Comparison of ENCODE assay signal across 10 cellular contexts in the genomic region with DNA sequence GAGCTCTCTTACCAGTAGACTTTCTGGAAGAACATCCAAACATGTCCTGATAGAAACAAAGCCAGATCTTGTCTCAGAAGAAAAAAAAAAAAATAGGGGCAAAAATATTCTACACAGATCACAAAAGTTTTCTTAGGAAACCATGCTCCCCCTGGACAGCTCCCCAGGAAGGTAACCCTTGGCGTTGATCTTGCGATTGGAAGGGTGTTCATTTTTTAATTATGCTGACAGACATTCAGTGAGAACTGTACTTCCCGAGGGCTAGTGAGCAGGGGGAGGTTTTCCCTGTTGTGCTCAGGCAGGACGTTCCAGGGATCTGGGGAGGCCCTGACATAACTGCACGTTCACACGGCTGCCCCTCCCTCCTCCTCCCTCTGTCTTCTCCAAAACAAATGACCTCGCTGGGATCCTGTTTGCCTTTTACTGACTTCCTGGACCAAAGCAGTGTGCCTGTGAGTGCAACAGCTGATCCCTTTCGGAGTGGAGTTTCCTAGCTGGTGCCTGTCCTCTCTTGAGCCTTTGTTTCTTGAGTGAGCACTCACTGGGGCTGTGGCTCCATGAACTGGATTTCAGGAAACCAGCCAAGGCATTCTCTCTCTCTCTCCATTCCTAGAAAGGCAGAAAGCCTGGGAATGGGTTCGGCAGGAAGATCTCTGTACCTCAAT. TPM values are rescaled to one million over a fixed set of nuclear protein-coding genes. Genes with fewer than 3 reads are reported as not detected.
A peak's percentile ranks its signal among the peaks of the same experiment; 100 is the strongest.
DNase-seq lines count a peak whose midpoint lies in the region; ATAC-seq, FAIRE-seq and TF ChIP-seq lines count a peak whose summit lies in the region.
"Had no signal": no experiment of that assay in that cellular context is flagged by ENCODE, and none has a peak within 500 bp of the region (broad histone marks: within the 10 kb centered on the region; RNA-seq: fewer than 3 reads in every experiment).

No MANE protein-coding gene starts in this region.

- no TSS peak for BruUV-seq in HepG2 (replicated peaks; lab: Mats Ljungman, UMichigan)

- CTCF ChIA-PET in HEK293 (lab: Yijun Ruan, JAX) (interaction anchor here (0.5 kb wide), 1 partner anchor 14 kb away, joined by 5 read pairs; no protein-coding TSS in a partner anchor), HepG2 (lab: Yijun Ruan, JAX; ENCODE audit: low intra/inter-chr PET ratio, low total read pairs) (no interaction called here)

- no peak overlapping the region for H3K9ac ChIP-seq in HepG2 (ENCODE audit: insufficient read depth, low read depth, low read length)

- H3K4me1 ChIP-seq in HEK293 (ENCODE audit: control insufficient read depth, insufficient read depth, low read length) (no peaks in the 10 kb centered on the region), HepG2 (ENCODE audit: insufficient read depth, low read length) (peaks cover 24% of the 10 kb centered on the region), sigmoid colon (peaks cover 0 to 17% (median 11%) of the 10 kb centered on the region in 4 donors)

- H3K79me2 ChIP-seq in HepG2 (ENCODE audit: insufficient read depth, low read length): no peaks in the 10 kb centered on the region

- H3K9me3 ChIP-seq in HEK293 (ENCODE audit: control insufficient read depth, insufficient read depth, low read depth, low read length) (no peaks in the 10 kb centered on the region), HepG2 (ENCODE audit: low read length) (no peaks in the 10 kb centered on the region), sigmoid colon (no peaks in the 10 kb centered on the region)

- no peak for TF ChIP-seq POLR2A in HepG2 (IDR thresholded peaks at IDR 0.05; ENCODE audit: insufficient read depth in 1 of 2, low read depth in 2 of 2, low read length in 2 of 2)
- TF ChIP-seq POLR2A in sigmoid colon (IDR thresholded peaks at IDR 0.05): no peak

- peak; percentile 87 for ATAC-seq in HepG2
- no peak for ATAC-seq in HG02870 (IDR thresholded peaks at IDR 0.05; ENCODE audit: unreplicated experiment)

- no peak overlapping the region for H3K4me3 ChIP-seq in HEK293 (ENCODE audit: low read depth, low read length)
- peak overlapping the region in 2 of 3 experiments; percentile 13 to 51; a peak in 1 of 6 replicates for H3K4me3 ChIP-seq in HepG2 (replicated peaks in 1 of 3; ENCODE audit: insufficient read depth in 1 of 3, low read depth in 2 of 3, low read length in 3 of 3)
- peak overlapping the region in 1 of 4 donors; percentile 13 for H3K4me3 ChIP-seq in sigmoid colon

- H3K36me3 ChIP-seq in HEK293 (ENCODE audit: control insufficient read depth in 2 of 2, insufficient read depth in 1 of 2, low read length in 2 of 2): no peaks in the 10 kb centered on the region
- no peaks in the 10 kb centered on the region for H3K36me3 ChIP-seq in HepG2 (replicated peaks in 1 of 2; ENCODE audit: control insufficient read depth in 1 of 2, insufficient read depth in 2 of 2, low read length in 2 of 2)
- no peaks in the 10 kb centered on the region for H3K36me3 ChIP-seq in sigmoid colon

- DNase-seq in dermis blood vessel endothelial cell (peak; percentile 87), HepG2 (ENCODE audit: low spot score) (peak; percentile 45), sigmoid colon (peak; percentile 82), 8988T (no peak), D341Med (ENCODE audit: low spot score) (no peak)
- DNase-seq in stimulated activated CD4-positive, alpha-beta T cell treated with anti-CD3 and anti-CD28 coated beads, Interleukin-2, amount 100 ng/mL, for 48 hours: no peak
- DNase-seq: DMS 273 treated with DMSO at 0.1 percent for 48 hours, dorsolateral prefrontal cortex had no signal

- H3K27me3 ChIP-seq in HepG2 (ENCODE audit: control insufficient read depth in 1 of 2, insufficient read depth in 2 of 2, low read length in 2 of 2) (peaks cover 0 to 9% of the 10 kb centered on the region in 2 experiments; a peak in 3 of 5 replicates), sigmoid colon (no peaks in the 10 kb centered on the region)
- H3K27me3 ChIP-seq: dorsolateral prefrontal cortex had no signal

- POLR2A ChIA-PET in HEK293 (lab: Yijun Ruan, JAX) (interaction anchor here (0.6 kb wide), 1 partner anchor 204 kb away, joined by 3 read pairs; no protein-coding TSS in a partner anchor), HepG2 (lab: Yijun Ruan, JAX) (no interaction called here)

- 0% methylated on average over 7 of the region's 9 CpGs for WGBS in HepG2 (ENCODE audit: low lambda C conversion rate)
- 26 to 51% methylated on average over 9 of the region's 9 CpGs for WGBS in sigmoid colon, 2 donors

- intact Hi-C loops in HepG2 (cut with micrococcal nuclease; ENCODE audit: unreplicated experiment): no loop called here
- intact Hi-C loops in sigmoid colon (cut with DNase I): no loop called here

- peak overlapping the region; percentile 92 for H2AFZ ChIP-seq in HepG2 (ENCODE audit: low read length)

- TF ChIP-seq EP300 in HepG2 (IDR thresholded peaks at IDR 0.05; ENCODE audit: low read depth in 2 of 2, low read length in 2 of 2) (no peak), HepG2 (CRISPR knock-in tag; IDR thresholded peaks at IDR 0.05; ENCODE audit: borderline replicate concordance) (no peak), sigmoid colon (IDR thresholded peaks at IDR 0.05) (no peak)

- peak; percentile 4 for FAIRE-seq in HepG2 (lab: Jason Lieb, UNC)

- in situ Hi-C loops in HepG2 (cut with HindIII; ENCODE audit: extremely low pct_ligation_motif_present, low pct_unique_long_range_greater_than_20kb): loop anchor here (10.0 to 25.0 kb wide), 2 partner anchors 1019 to 1566 kb away; a partner anchor contains a TSS

- no peak for TF ChIP-seq CTCF in HEK293 (tag by site-specific recombination; IDR thresholded peaks at IDR 0.05)
- no peak for TF ChIP-seq CTCF in HepG2 (CRISPR knock-in tag; IDR thresholded peaks at IDR 0.05)
- TF ChIP-seq CTCF in sigmoid colon (IDR thresholded peaks at IDR 0.05): no peak

- H3K4me2 ChIP-seq in HepG2 (ENCODE audit: low read depth, low read length): peak overlapping the region; percentile 73

- TF ChIP-seq RAD21 in HepG2 (CRISPR knock-in tag; IDR thresholded peaks at IDR 0.05): no peak

- H4K20me1 ChIP-seq in HepG2 (ENCODE audit: insufficient read depth, low read length): no peaks in the 10 kb centered on the region

- H3K27ac ChIP-seq in HEK293 (ENCODE audit: extremely low read depth, low read depth, low read length) (no peak overlapping the region), HepG2 (ENCODE audit: extremely low read length, insufficient read depth, low read length) (no peak overlapping the region), sigmoid colon (peak overlapping the region; percentile 32 to 70 (median 47))

TF ChIP-seq in HEK293, 187 proteins besides CTCF, POLR2A, EP300 and RAD21:
- 0 out of 2 replicates have a peak, but pooled peaks have one; percentile 11 for TF ChIP-seq ZNF341 (tag by site-specific recombination; IDR thresholded peaks at IDR 0.05; ENCODE audit: low read depth)
- peak; percentile 50; the same call in 1 of the 2 replicates for TF ChIP-seq ZNF335 (tag by site-specific recombination; conservative IDR thresholded peaks at IDR 0.05)
- no peak for TF ChIP-seq ZNF24 (tag by site-specific recombination; IDR thresholded peaks at IDR 0.05)
- 0 out of 2 replicates have a peak, but pooled peaks have one; percentile 23 for TF ChIP-seq TRIM28 (IDR thresholded peaks at IDR 0.05; ENCODE audit: borderline replicate concordance, low read length)
- no peak for TF ChIP-seq ZNF623 (tag by site-specific recombination; IDR thresholded peaks at IDR 0.05)
- peak; percentile 73 for TF ChIP-seq SCRT2 (tag by site-specific recombination; IDR thresholded peaks at IDR 0.05)

TF ChIP-seq in HepG2, 621 proteins besides CTCF, POLR2A, EP300 and RAD21 (continues in another document):
- peak; percentile 32 for TF ChIP-seq RARA (CRISPR knock-in tag; IDR thresholded peaks at IDR 0.05)
- TF ChIP-seq MAFF (IDR thresholded peaks at IDR 0.05; ENCODE audit: low read depth, low read length): no peak
- TF ChIP-seq SALL1 (CRISPR knock-in tag; IDR thresholded peaks at IDR 0.05): peak; percentile 43; the same call in 1 of the 2 replicates
- TF ChIP-seq, protein P1, sequence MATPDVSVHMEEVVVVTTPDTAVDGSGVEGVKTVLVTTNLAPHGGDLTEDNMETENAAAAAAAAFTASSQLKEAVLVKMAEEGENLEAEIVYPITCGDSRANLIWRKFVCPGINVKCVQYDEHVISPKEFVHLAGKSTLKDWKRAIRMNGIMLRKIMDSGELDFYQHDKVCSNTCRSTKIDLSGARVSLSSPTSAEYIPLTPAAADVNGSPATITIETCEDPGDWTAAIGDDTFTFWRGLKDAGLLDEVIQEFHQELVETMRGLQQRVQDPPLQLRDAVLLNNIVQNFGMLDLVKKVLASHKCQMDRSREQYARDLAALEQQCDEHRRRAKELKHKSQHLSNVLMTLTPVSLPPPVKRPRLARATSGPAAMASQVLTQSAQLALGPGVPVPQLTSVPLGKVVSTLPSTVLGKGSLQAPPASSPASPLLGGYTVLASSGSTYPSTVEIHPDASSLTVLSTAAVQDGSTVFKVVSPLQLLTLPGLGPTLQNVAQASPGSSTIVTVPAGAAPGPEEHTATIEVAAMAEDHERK (CRISPR knock-in tag; IDR thresholded peaks at IDR 0.05; ENCODE audit: low read depth): no peak

RNA-seq across cellular contexts. Expression of a gene that starts 46.7 kb away (rescaled TPM):
- total RNA-seq in dermis blood vessel endothelial cell (311 and 333 TPM in 2 replicates), HepG2 (2016; rRNA removed; fragmentation: Illumina TruSeq; extraction: Trizol) (39.5 and 46.7 TPM in 2 replicates), sigmoid colon (10 to 100 TPM; 43.1 to 67.1 (median 54.0) TPM)
- 2.8 and 3.4 TPM in 2 replicates for total RNA-seq in HepG2 (2016; cell fraction: cytosol; rRNA removed; fragmentation: Illumina TruSeq; extraction: Trizol; ENCODE audit: low read depth)
- total RNA-seq in HepG2 (2016; cell fraction: insoluble cytoplasmic fraction; rRNA removed; fragmentation: Illumina TruSeq; extraction: Trizol): 39.2 and 41.6 TPM in 2 replicates
- 15.5 and 19.6 TPM in 2 replicates for total RNA-seq in HepG2 (2016; cell fraction: membrane; rRNA removed; fragmentation: Illumina TruSeq; extraction: Trizol)
- total RNA-seq in HepG2 (2016; cell fraction: nucleus; rRNA removed; fragmentation: Illumina TruSeq; extraction: Trizol): 34.9 and 35.7 TPM in 2 replicates
- polyA plus RNA-seq in HepG2 (2011; rRNA removed) (24.3 and 30.5 TPM in 2 replicates), sigmoid colon (10 to 100 TPM; 30.0 to 64.3 (median 42.5) TPM)
- 12.3 and 17.5 TPM in 2 replicates for polyA plus RNA-seq in HepG2 (2011; cell fraction: cytosol; rRNA removed)
- polyA plus RNA-seq in HepG2 (2011; cell fraction: nucleus; rRNA removed): 7.7 and 10.1 TPM in 2 replicates
- polyA plus RNA-seq in HepG2 (2012): 46.4 and 60.2 TPM in 2 replicates
- polyA plus RNA-seq in HepG2 (2016; cell fraction: cytosol; fragmentation: Illumina TruSeq; extraction: Trizol; ENCODE audit: low read depth): 4.2 and 4.7 TPM in 2 replicates
- 53.4 and 58.8 TPM in 2 replicates for polyA plus RNA-seq in HepG2 (2016; cell fraction: insoluble cytoplasmic fraction; fragmentation: Illumina TruSeq; extraction: Trizol; ENCODE audit: low read depth)
- 14.5 and 14.9 TPM in 2 replicates for polyA plus RNA-seq in HepG2 (2016; cell fraction: membrane; fragmentation: Illumina TruSeq; extraction: Trizol; ENCODE audit: low read depth)
- polyA plus RNA-seq in HepG2 (2016; cell fraction: nucleus; fragmentation: Illumina TruSeq; extraction: Trizol; ENCODE audit: insufficient read depth, low read depth): 42.7 and 48.0 TPM in 2 replicates
- 0.07 and 12.9 TPM in 2 replicates for polyA minus RNA-seq in HepG2 (2011; rRNA and poly(A)+ RNA removed; ENCODE audit: low replicate concordance)
- polyA minus RNA-seq in HepG2 (2011; cell fraction: cytosol; rRNA and poly(A)+ RNA removed): 32.4 and 32.5 TPM in 2 replicates
- 18.7 and 19.6 TPM in 2 replicates for polyA minus RNA-seq in HepG2 (2011; cell fraction: nucleus; rRNA and poly(A)+ RNA removed)

Comparison
In these comparisons a context has a peak if more than half of its experiments do, and no peak if none do; other contexts are left out.
1. H3K27ac ChIP-seq: peak in sigmoid colon (4 of 4); none in HEK293 (single experiment) and HepG2 (single experiment).
2. DNase-seq: peak in dermis blood vessel endothelial cell (single experiment), HepG2 (single experiment) and sigmoid colon (single experiment); none in 8988T (single experiment), stimulated activated CD4-positive, alpha-beta T cell treated with anti-CD3 and anti-CD28 coated beads, Interleukin-2, amount 100 ng/mL, for 48 hours (0 of 2) and D341Med (single experiment).